In the genomic region with DNA sequence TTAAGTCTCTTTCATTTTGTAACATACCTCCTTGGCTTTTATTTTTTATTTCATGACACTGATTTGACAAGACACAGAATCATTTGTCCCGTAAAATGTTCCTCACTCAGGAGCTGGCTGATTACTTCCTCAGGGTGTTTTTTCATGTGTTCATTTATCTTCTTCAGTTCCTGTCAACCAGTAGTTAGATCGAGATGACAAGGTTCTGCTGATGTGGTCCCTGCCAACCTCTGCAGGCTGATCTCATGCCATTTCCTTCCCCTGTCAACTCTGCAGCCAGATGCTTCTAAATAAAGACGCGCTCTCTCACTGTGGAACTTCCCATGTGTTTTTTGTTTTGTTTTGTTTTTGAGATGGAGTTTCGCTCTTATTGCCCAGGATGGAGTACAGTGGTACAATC, we compare ENCODE assay signal across 15 cellular contexts. TPM values are rescaled to one million over a fixed set of nuclear protein-coding genes. Genes with fewer than 3 reads are reported as not detected.
DNase-seq lines count a peak whose midpoint lies in the region; ATAC-seq and TF ChIP-seq lines count a peak whose summit lies in the region.
"Had no signal": no experiment of that assay in that cellular context is flagged by ENCODE, and none has a peak within 500 bp of the region (broad histone marks: within the 10 kb centered on the region; RNA-seq: fewer than 3 reads in every experiment).

No MANE protein-coding gene starts in this region.

- peaks cover 8 to 14% (median 11%) of the 10 kb centered on the region in 4 donors for H3K4me1 Mint-ChIP-seq in CD4-positive, alpha-beta memory T cell
- peaks cover 6% of the 10 kb centered on the region for H3K4me1 Mint-ChIP-seq in activated T-helper 17 cell treated with anti-CD3 and anti-CD28 coated beads, Interleukin-2, amount 50 U/mL, for 72 hours

- no peaks in the 10 kb centered on the region for H3K79me2 ChIP-seq in GM23248 (ENCODE audit: insufficient read depth)

- TF ChIP-seq CTCF in lower lobe of right lung (IDR thresholded peaks at IDR 0.05): no peak

- H3F3A ChIP-seq in GM23248 (ENCODE audit: insufficient read depth): no peaks in the 10 kb centered on the region

- H3K4me1 ChIP-seq in CD4-positive, alpha-beta memory T cell (ENCODE audit: insufficient read depth, low read length): peaks cover 16% of the 10 kb centered on the region
- H3K4me1 ChIP-seq in lower lobe of right lung: peaks cover 6% of the 10 kb centered on the region
- no peaks in the 10 kb centered on the region for H3K4me1 ChIP-seq in GM23248 (ENCODE audit: insufficient read depth)
- H3K4me1 ChIP-seq: ascending aorta had no signal

- no peaks in the 10 kb centered on the region for H3K9me3 ChIP-seq in CD4-positive, alpha-beta memory T cell (ENCODE audit: control insufficient read depth in 1 of 2, low read length in 2 of 2)
- H3K9me3 ChIP-seq in lower lobe of right lung (no peaks in the 10 kb centered on the region), GM23248 (ENCODE audit: low read depth) (no peaks in the 10 kb centered on the region)
- H3K9me3 ChIP-seq: ascending aorta, stomach had no signal

- no peaks in the 10 kb centered on the region for H3K9me2 ChIP-seq in GM23248 (ENCODE audit: insufficient read depth)

- H3K36me3 Mint-ChIP-seq in CD4-positive, alpha-beta memory T cell: no peaks in the 10 kb centered on the region
- no peaks in the 10 kb centered on the region for H3K36me3 Mint-ChIP-seq in activated T-helper 17 cell treated with anti-CD3 and anti-CD28 coated beads, Interleukin-2, amount 50 U/mL, for 72 hours (ENCODE audit: low read depth)

- H4K20me1 ChIP-seq in GM23248 (ENCODE audit: insufficient read depth): no peaks in the 10 kb centered on the region

- no peaks in the 10 kb centered on the region for H3K36me3 ChIP-seq in CD4-positive, alpha-beta memory T cell (ENCODE audit: insufficient read depth, low read length)
- H3K36me3 ChIP-seq in lower lobe of right lung (no peaks in the 10 kb centered on the region), GM23248 (ENCODE audit: low read depth) (no peaks in the 10 kb centered on the region)
- H3K36me3 ChIP-seq: ascending aorta, stomach had no signal

- H3K4me3 Mint-ChIP-seq in CD4-positive, alpha-beta memory T cell: peak overlapping the region in 7 of 8 donors; percentile 61 to 86 (median 77)
- peak overlapping the region; percentile 63 for H3K4me3 Mint-ChIP-seq in activated T-helper 17 cell treated with anti-CD3 and anti-CD28 coated beads, Interleukin-2, amount 50 U/mL, for 72 hours

- CTCF ChIA-PET in CD4-positive, alpha-beta memory T cell (lab: Charles Lee; ENCODE audit: partially characterized antibody): interaction anchor here (0.6 to 2.1 kb wide), 2 partner anchors 38 to 135 kb away, joined by 3 to 4 read pairs; a partner anchor contains a TSS

- peak overlapping the region in 6 of 7 donors; percentile 17 to 84 (median 72) for H3K27ac Mint-ChIP-seq in CD4-positive, alpha-beta memory T cell
- peak overlapping the region; percentile 22 for H3K27ac Mint-ChIP-seq in activated T-helper 17 cell treated with anti-CD3 and anti-CD28 coated beads, Interleukin-2, amount 50 U/mL, for 72 hours

- H3K27me3 ChIP-seq in CD4-positive, alpha-beta memory T cell (ENCODE audit: insufficient read depth, low read length): no peaks in the 10 kb centered on the region
- H3K27me3 ChIP-seq in lower lobe of right lung (ENCODE audit: low read depth): peaks cover 7% of the 10 kb centered on the region
- H3K27me3 ChIP-seq in GM23248 (replicated peaks; ENCODE audit: insufficient read depth): no peaks in the 10 kb centered on the region; the same call in 1 of the 2 replicates

- no peak overlapping the region for H3K4me2 ChIP-seq in GM23248 (ENCODE audit: unreplicated experiment)

- WGBS in GM23248 (ENCODE audit: low coverage in 1 of 2, low lambda C conversion rate in 2 of 2, missing lambda C conversion rate in 2 of 2), 2 experiments: 10 to 13% methylated on average over 5 of the region's 5 CpGs

- peaks cover 6 to 7% of the 10 kb centered on the region in 2 donors for H3K27me3 Mint-ChIP-seq in CD4-positive, alpha-beta memory T cell
- H3K27me3 Mint-ChIP-seq in activated T-helper 17 cell treated with anti-CD3 and anti-CD28 coated beads, Interleukin-2, amount 50 U/mL, for 72 hours: peaks cover 4% of the 10 kb centered on the region

- peak in 4 of 5 donors; percentile 37 to 51 (median 43) for DNase-seq in CD4-positive, alpha-beta memory T cell
- DNase-seq in M059J (ENCODE audit: low read depth) (peak; percentile 11), lower lobe of right lung (peak; percentile 45), NCI-H2227 treated with DMSO at 0.1 percent for 48 hours (lab: John Stamatoyannopoulos, UW) (no peak), GM23248 (no peak)
- no peak for DNase-seq in stimulated activated CD4-positive, alpha-beta T cell treated with anti-CD3 and anti-CD28 coated beads, Interleukin-2, amount 100 ng/mL, for 48 hours
- DNase-seq: DMS79 treated with DMSO at 0.1 percent for 48 hours, NCI-H345, stomach, T1000 had no signal

- H2AFZ ChIP-seq in GM23248: no peak overlapping the region

- in situ Hi-C loops in GM23248 (cut with MboI): no loop called here

- no peak overlapping the region for H3K27ac ChIP-seq in CD4-positive, alpha-beta memory T cell (ENCODE audit: low read depth, low read length)
- no peak overlapping the region for H3K27ac ChIP-seq in lower lobe of right lung
- no peak overlapping the region for H3K27ac ChIP-seq in GM23248
- H3K27ac ChIP-seq: ascending aorta had no signal

- no peak overlapping the region for H3K4me3 ChIP-seq in CD4-positive, alpha-beta memory T cell (ENCODE audit: low read length in 2 of 2)
- H3K4me3 ChIP-seq in lower lobe of right lung (peak overlapping the region; percentile 16), GM23248 (no peak overlapping the region)
- H3K4me3 ChIP-seq: ascending aorta, lung, stomach had no signal

- H3K9ac ChIP-seq in GM23248: no peak overlapping the region

- H3K9me3 Mint-ChIP-seq in CD4-positive, alpha-beta memory T cell: no peaks in the 10 kb centered on the region
- H3K9me3 Mint-ChIP-seq in activated T-helper 17 cell treated with anti-CD3 and anti-CD28 coated beads, Interleukin-2, amount 50 U/mL, for 72 hours: no peaks in the 10 kb centered on the region

- intact Hi-C loops in CD4-positive, alpha-beta memory T cell (cut with micrococcal nuclease): no loop called here
- intact Hi-C loops in lower lobe of right lung (cut with DNase I): no loop called here

- peak; percentile 75 for ATAC-seq in activated T-helper 17 cell treated with anti-CD3 and anti-CD28 coated beads, Interleukin-2, amount 50 U/mL, for 72 hours (replicated peaks)
- ATAC-seq in lower lobe of right lung: peak; percentile 71
- ATAC-seq in GM19351 (IDR thresholded peaks at IDR 0.05; ENCODE audit: unreplicated experiment): no peak

- POLR2A ChIA-PET in CD4-positive, alpha-beta memory T cell (lab: Charles Lee; ENCODE audit: partially characterized antibody): no interaction called here

RNA-seq across cellular contexts. Expression of a gene that starts 8.1 kb away (rescaled TPM):
- 1 to 10 TPM; 3.2 to 3.4 TPM for total RNA-seq in CD4-positive, alpha-beta memory T cell
- 1 to 10 TPM; 1.8 to 3.8 TPM for polyA plus RNA-seq in CD4-positive, alpha-beta memory T cell
- total RNA-seq in M059J (2014; rRNA removed; shearing (Covaris generic)): 2.9 and 5.5 TPM in 2 replicates
- total RNA-seq in activated T-helper 17 cell treated with anti-CD3 and anti-CD28 coated beads, Interleukin-2, amount 50 U/mL, for 72 hours: 1 to 10 TPM; 2.7 to 6.7 TPM
- total RNA-seq in lower lobe of right lung: 249 TPM
- 1.6 and 2.5 TPM in 2 replicates for total RNA-seq in GM23248 (2014; rRNA removed; shearing (Covaris generic))
- polyA plus RNA-seq in GM23248 (2016; fragmentation: Nextera tagmentation; extraction: Ambion mirVana): 4.1 TPM in 2 replicates

RNA-seq across cellular contexts. Expression of a gene that starts 8.2 kb away (rescaled TPM):
- under 1 TPM; 0.41 to 0.44 TPM for total RNA-seq in CD4-positive, alpha-beta memory T cell
- polyA plus RNA-seq in CD4-positive, alpha-beta memory T cell: under 1 TPM in 1 of 2 donors, not detected in 1; 0.15 TPM
- not detected in 2 replicates for total RNA-seq in M059J (2014; rRNA removed; shearing (Covaris generic))
- under 1 TPM in 1 of 2 donors, not detected in 1; 0.42 TPM for total RNA-seq in activated T-helper 17 cell treated with anti-CD3 and anti-CD28 coated beads, Interleukin-2, amount 50 U/mL, for 72 hours
- 13.3 TPM for total RNA-seq in lower lobe of right lung
- total RNA-seq in GM23248 (2014; rRNA removed; shearing (Covaris generic)): 0.32 and 0.89 TPM in 2 replicates
- polyA plus RNA-seq in GM23248 (2016; fragmentation: Nextera tagmentation; extraction: Ambion mirVana): 0.16 TPM in 1 of 2 replicates, not detected in the other
- total RNA-seq: ascending aorta had no signal

RNA-seq across cellular contexts. Expression of a gene that starts 16.6 kb away (rescaled TPM):
- total RNA-seq in CD4-positive, alpha-beta memory T cell: 10 to 100 TPM; 31.7 to 35.4 TPM
- polyA plus RNA-seq in CD4-positive, alpha-beta memory T cell: 10 to 100 TPM; 37.5 to 54.0 TPM
- total RNA-seq in M059J (2014; rRNA removed; shearing (Covaris generic)): 15.4 and 18.7 TPM in 2 replicates
- total RNA-seq in activated T-helper 17 cell treated with anti-CD3 and anti-CD28 coated beads, Interleukin-2, amount 50 U/mL, for 72 hours: 10 to 100 TPM; 25.3 to 25.7 TPM
- 22.9 TPM for total RNA-seq in lower lobe of right lung
- 14.4 and 16.9 TPM in 2 replicates for total RNA-seq in GM23248 (2014; rRNA removed; shearing (Covaris generic))
- 26.9 and 27.4 TPM in 2 replicates for polyA plus RNA-seq in GM23248 (2016; fragmentation: Nextera tagmentation; extraction: Ambion mirVana)

RNA-seq across cellular contexts. Expression of a gene that starts 23.8 kb away (rescaled TPM):
- not detected for total RNA-seq in CD4-positive, alpha-beta memory T cell
- not detected for polyA plus RNA-seq in CD4-positive, alpha-beta memory T cell
- not detected in 2 replicates for total RNA-seq in M059J (2014; rRNA removed; shearing (Covaris generic))
- not detected for total RNA-seq in activated T-helper 17 cell treated with anti-CD3 and anti-CD28 coated beads, Interleukin-2, amount 50 U/mL, for 72 hours
- total RNA-seq in lower lobe of right lung: not detected
- not detected in 2 replicates for total RNA-seq in GM23248 (2014; rRNA removed; shearing (Covaris generic))
- polyA plus RNA-seq in GM23248 (2016; fragmentation: Nextera tagmentation; extraction: Ambion mirVana): not detected in 2 replicates
- total RNA-seq: ascending aorta, fibroblast of lung, lung had no signal
- polyA plus RNA-seq: fibroblast of lung, lung had no signal

RNA-seq across cellular contexts. Expression of a gene that starts 37.4 kb away (rescaled TPM):
- total RNA-seq in CD4-positive, alpha-beta memory T cell: 100 to 1,000 TPM; 340 to 341 TPM
- 10 to 100 TPM; 54.5 to 56.7 TPM for polyA plus RNA-seq in CD4-positive, alpha-beta memory T cell
- total RNA-seq in M059J (2014; rRNA removed; shearing (Covaris generic)): 12.5 and 15.4 TPM in 2 replicates
- total RNA-seq in activated T-helper 17 cell treated with anti-CD3 and anti-CD28 coated beads, Interleukin-2, amount 50 U/mL, for 72 hours: 100 to 1,000 TPM; 281 to 307 TPM
- total RNA-seq in lower lobe of right lung: 201 TPM
- 4.1 and 4.8 TPM in 2 replicates for total RNA-seq in GM23248 (2014; rRNA removed; shearing (Covaris generic))
- polyA plus RNA-seq in GM23248 (2016; fragmentation: Nextera tagmentation; extraction: Ambion mirVana): 3.7 and 3.9 TPM in 2 replicates

Comparison
In these comparisons a context has a peak if more than half of its experiments do, and no peak if none do; other contexts are left out.
1. DNase-seq: peak in CD4-positive, alpha-beta memory T cell (4 of 5), M059J (single experiment) and lower lobe of right lung (single experiment); none in stimulated activated CD4-positive, alpha-beta T cell treated with anti-CD3 and anti-CD28 coated beads, Interleukin-2, amount 100 ng/mL, for 48 hours (0 of 2), NCI-H2227 treated with DMSO at 0.1 percent for 48 hours (single experiment) and GM23248 (single experiment).
2. RNA of a gene that starts 8.1 kb away (total RNA-seq): 249 TPM in lower lobe of right lung (single experiment); 2.7 to 6.7 TPM in activated T-helper 17 cell treated with anti-CD3 and anti-CD28 coated beads, Interleukin-2, amount 50 U/mL, for 72 hours, 2.9 to 5.5 TPM in M059J, 3.2 to 3.4 TPM in CD4-positive, alpha-beta memory T cell and 1.6 to 2.5 TPM in GM23248; every median in the first group is over 10 times any median in the second.